In genomic region chr11:21612326-21612725, GRCh38 we compare ENCODE assay signal across 25 cellular contexts.
"Had no signal": no experiment of that assay in that cellular context is flagged by ENCODE, and none has a peak within 500 bp of the region (broad histone marks: within the 10 kb centered on the region; RNA-seq: fewer than 3 reads in every experiment).

No MANE protein-coding gene starts in this region.

- H3K4me3 Mint-ChIP-seq: activated B cell treated with CpG ODN at 0.5 μM for 24 hours; activated CD4-positive, alpha-beta memory T cell treated with anti-CD3 and anti-CD28 coated beads for 36 hours; activated CD4-positive, alpha-beta T cell treated with anti-CD3 and anti-CD28 coated beads, Interleukin-2, amount 10 ng/mL, durations not matched to agents 7 days and 5 days; activated naive CD4-positive, alpha-beta T cell treated with anti-CD3 and anti-CD28 coated beads for 36 hours; activated naive CD8-positive, alpha-beta T cell; activated T-helper 17 cell treated with anti-CD3 and anti-CD28 coated beads, Interleukin-2, amount 50 U/mL, for 72 hours; brain; central memory CD8-positive, alpha-beta T cell; T-helper 1 cell treated with Interleukin-12 subunit alpha and Interleukin-12 subunit beta and Interleukin-4 antibody, amounts not matched to agents 30 μg/mL and 1 μg/mL, for 36 hours had no signal

- H3K27me3 Mint-ChIP-seq: activated B cell treated with CpG ODN at 0.5 μM for 24 hours; activated CD4-positive, alpha-beta memory T cell treated with anti-CD3 and anti-CD28 coated beads for 36 hours; activated CD4-positive, alpha-beta T cell treated with anti-CD3 and anti-CD28 coated beads, Interleukin-2, amount 10 ng/mL, durations not matched to agents 7 days and 5 days; activated naive CD8-positive, alpha-beta T cell; activated T-helper 17 cell treated with anti-CD3 and anti-CD28 coated beads, Interleukin-2, amount 50 U/mL, for 72 hours; brain; central memory CD8-positive, alpha-beta T cell had no signal

- H3K4me3 ChIP-seq: PC-9 had no signal

- H3K4me1 Mint-ChIP-seq: activated B cell treated with CpG ODN at 0.5 μM for 24 hours; activated CD4-positive, alpha-beta T cell treated with anti-CD3 and anti-CD28 coated beads, Interleukin-2, amount 10 ng/mL, durations not matched to agents 7 days and 5 days; activated T-helper 17 cell treated with anti-CD3 and anti-CD28 coated beads, Interleukin-2, amount 50 U/mL, for 72 hours; brain; central memory CD8-positive, alpha-beta T cell had no signal

- H3K36me3 Mint-ChIP-seq: activated CD4-positive, alpha-beta memory T cell treated with anti-CD3 and anti-CD28 coated beads for 36 hours; activated naive CD8-positive, alpha-beta T cell; brain had no signal

- ATAC-seq: activated T-helper 17 cell treated with anti-CD3 and anti-CD28 coated beads, Interleukin-2, amount 50 U/mL, for 72 hours had no signal

- DNase-seq: activated B cell treated with CpG ODN at 0.5 μM for 24 hours; activated CD4-positive, alpha-beta memory T cell treated with anti-CD3 and anti-CD28 coated beads for 36 hours; activated CD4-positive, alpha-beta T cell treated with anti-CD3 and anti-CD28 coated beads for 1 hour; activated CD4-positive, alpha-beta T cell treated with anti-CD3 and anti-CD28 coated beads, Interleukin-2, amount 10 ng/mL, durations not matched to agents 7 days and 5 days; activated gamma-delta T cell; activated naive CD4-positive, alpha-beta T cell treated with anti-CD3 and anti-CD28 coated beads for 36 hours; activated T-cell treated with anti-CD3 and anti-CD28 coated beads for 4 hours; activated T-cell treated with anti-CD3 and anti-CD28 coated beads, Interleukin-2, amount 50 U/mL, for 48 hours; amygdala; cortex of kidney; NCI-H1092; NCI-H1417; NCI-H2029; NCI-H2107; NCI-H2171 treated with DMSO at 0.1 percent for 48 hours; NCI-H345; NCI-H510A; NCI-H526 treated with DMSO at 0.1 percent for 48 hours; PC-9; SHP77 treated with DMSO at 0.1 percent for 48 hours had no signal

- H3K9me3 Mint-ChIP-seq: activated T-helper 17 cell treated with anti-CD3 and anti-CD28 coated beads, Interleukin-2, amount 50 U/mL, for 72 hours; central memory CD8-positive, alpha-beta T cell had no signal

- H3K4me2 ChIP-seq: PC-9 had no signal

- H3K27ac Mint-ChIP-seq: activated B cell treated with CpG ODN at 0.5 μM for 24 hours; activated CD4-positive, alpha-beta memory T cell treated with anti-CD3 and anti-CD28 coated beads for 36 hours; activated CD4-positive, alpha-beta T cell treated with anti-CD3 and anti-CD28 coated beads, Interleukin-2, amount 10 ng/mL, durations not matched to agents 7 days and 5 days; activated naive CD4-positive, alpha-beta T cell treated with anti-CD3 and anti-CD28 coated beads for 36 hours; activated naive CD8-positive, alpha-beta T cell; activated T-helper 17 cell treated with anti-CD3 and anti-CD28 coated beads, Interleukin-2, amount 50 U/mL, for 72 hours; brain; T-helper 1 cell treated with Interleukin-12 subunit alpha and Interleukin-12 subunit beta and Interleukin-4 antibody, amounts not matched to agents 30 μg/mL and 1 μg/mL, for 36 hours had no signal

- H3K27ac ChIP-seq: PC-9 had no signal

- H2AFZ ChIP-seq: PC-9 had no signal
